8 cellular contexts compared by ENCODE assay signal in genomic region chr15:66498501-66499386, GRCh38. TPM values are rescaled to one million over a fixed set of nuclear protein-coding genes. Genes with fewer than 3 reads are reported as not detected.
DNase-seq lines count a peak whose midpoint lies in the region; ATAC-seq, FAIRE-seq and TF ChIP-seq lines count a peak whose summit lies in the region.

No MANE protein-coding gene starts in this region.

- H2AFZ ChIP-seq in HCT116 (ENCODE audit: low read depth, low read length, poor library complexity, severe bottlenecking) = no peak overlapping the region

- TF ChIP-seq EP300 in stomach (IDR thresholded peaks at IDR 0.05) = no peak

- peak overlapping the region; percentile 93; the same call in 1 of the 2 replicates for H3K27ac ChIP-seq in C4-2B
- peak overlapping the region; percentile 46 for H3K27ac ChIP-seq in HCT116 (ENCODE audit: low read depth, low read length)
- peak overlapping the region; percentile 36 to 92 (median 90) for H3K27ac ChIP-seq in stomach
- peak overlapping the region in 1 of 2 donors; percentile 40 for H3K27ac ChIP-seq in small intestine (ENCODE audit: low read depth in 1 of 2, low read length in 1 of 2)

- H3K9me3 ChIP-seq in HCT116 (ENCODE audit: control insufficient read depth in 1 of 2, insufficient read depth in 1 of 2, low read depth in 1 of 2, low read length in 2 of 2) = no peaks in the 10 kb centered on the region
- no peaks in the 10 kb centered on the region for H3K9me3 ChIP-seq in stomach
- H3K9me3 ChIP-seq in small intestine (ENCODE audit: control insufficient read depth, low read depth) = no peaks in the 10 kb centered on the region

- H3K9ac ChIP-seq in HCT116 (ENCODE audit: low read length) = peak overlapping the region; percentile 94

- TF ChIP-seq CTCF in C4-2B (conservative IDR thresholded peaks at IDR 0.05) (peak; percentile 2), HCT116 (IDR thresholded peaks at IDR 0.05 in 2 of 3, conservative IDR thresholded peaks at IDR 0.05 in 1 of 3; ENCODE audit: borderline replicate concordance in 1 of 3, insufficient read depth in 1 of 3, low read depth in 2 of 3, low read length in 2 of 3) (peak in 1 of 3 experiments; percentile 44; a peak in 2 of 6 replicates), fibroblast of pulmonary artery (IDR thresholded peaks at IDR 0.05; ENCODE audit: low read length, missing control alignments) (peak; percentile 37), stomach (IDR thresholded peaks at IDR 0.05) (peak in 1 of 7 experiments; percentile 24)

- CTCF ChIA-PET in HCT116 (lab: Charles Lee) = interaction anchor here (0.7 to 3.5 kb wide), 14 partner anchors 9 to 903 kb away, joined by 3 to 27 read pairs (median 3); partner anchors contain the start of gene MAP2K1

- TF ChIP-seq RAD21 in HCT116 (IDR thresholded peaks at IDR 0.05; ENCODE audit: low read depth) = peak; percentile 33

- no peak; the same call in 1 of the 2 replicates for ATAC-seq in HCT116

- no peak for DNase-seq in HCT116 (ENCODE audit: low read depth, low spot score)
- DNase-seq in fibroblast of pulmonary artery (ENCODE audit: low read depth) = peak; percentile 69
- DNase-seq in stomach = no peak
- DNase-seq in small intestine = no peak
- DNase-seq in NCI-H2107 (lab: John Stamatoyannopoulos, UW) = no peak
- no peak for DNase-seq in DMS79 (lab: John Stamatoyannopoulos, UW)

- H3K4me1 ChIP-seq in HCT116 (ENCODE audit: control insufficient read depth in 1 of 2, insufficient read depth in 2 of 2, low read length in 2 of 2) (peaks cover 7 to 38% of the 10 kb centered on the region in 2 experiments; a peak in 3 of 4 replicates), stomach (peaks cover 23 to 91% (median 50%) of the 10 kb centered on the region in 4 donors), small intestine (ENCODE audit: control insufficient read depth in 2 of 2, insufficient read depth in 1 of 2, low read depth in 1 of 2, low read length in 1 of 2) (peaks cover 0 to 6% of the 10 kb centered on the region in 2 donors)

- no peak for TF ChIP-seq POLR2A in HCT116 (IDR thresholded peaks at IDR 0.05; ENCODE audit: borderline replicate concordance, extremely low read depth, insufficient read depth, insufficient read length)
- no peak for TF ChIP-seq POLR2A in stomach (IDR thresholded peaks at IDR 0.05)

- no peaks in the 10 kb centered on the region for H3K9me2 ChIP-seq in HCT116 (ENCODE audit: insufficient read depth)

- no TSS peak for BruUV-seq in HCT116 (replicated peaks; lab: Mats Ljungman, UMichigan)

- intact Hi-C loops in HCT116 (cut with micrococcal nuclease) (loop anchor here (1.0 to 5.0 kb wide), 3 partner anchors 112 to 246 kb away; partner anchors contain the start of genes MAP2K1, MEGF11 and TIPIN), stomach (cut with DNase I; ENCODE audit: low total_unique reads) (loop anchor here (5.0 kb wide), 1 partner anchor 111 kb away; the partner anchor contains the start of gene MAP2K1)

- RAD21 ChIA-PET in HCT116 (lab: Charles Lee; ENCODE audit: low non-redundant PET in 1 of 2, low total read pairs in 2 of 2, uncharacterized antibody in 2 of 2, unreplicated experiment in 2 of 2) = no interaction called here

- H3K27me3 ChIP-seq in HCT116 (ENCODE audit: insufficient read depth, low read length) (no peaks in the 10 kb centered on the region), stomach (no peaks in the 10 kb centered on the region), small intestine (ENCODE audit: control insufficient read depth in 2 of 2, insufficient read depth in 2 of 2, low read length in 2 of 2) (no peaks in the 10 kb centered on the region)

- H3K36me3 ChIP-seq in HCT116 (ENCODE audit: control insufficient read depth in 1 of 2, insufficient read depth in 2 of 2, low read length in 2 of 2) = peaks cover 60 to 73% of the 10 kb centered on the region in 2 experiments
- H3K36me3 ChIP-seq in stomach = peaks cover 45 to 75% (median 75%) of the 10 kb centered on the region in 4 donors
- H3K36me3 ChIP-seq in small intestine (ENCODE audit: control insufficient read depth in 2 of 2, insufficient read depth in 2 of 2, low read length in 2 of 2) = peaks cover 2 to 5% of the 10 kb centered on the region in 2 donors

- H3K4me3 ChIP-seq in HCT116 (replicated peaks in 1 of 2; ENCODE audit: low read depth in 1 of 2, low read length in 2 of 2) (no peak overlapping the region), fibroblast of pulmonary artery (replicated peaks; ENCODE audit: low read depth, low read length) (no peak overlapping the region), stomach (no peak overlapping the region), small intestine (ENCODE audit: low read depth in 1 of 2, low read length in 2 of 2) (no peak overlapping the region)

- H3K79me2 ChIP-seq in HCT116 (ENCODE audit: insufficient read depth, low read length) = peaks cover 78% of the 10 kb centered on the region

- H4K20me1 ChIP-seq in HCT116 (ENCODE audit: insufficient read depth) = peaks cover 44% of the 10 kb centered on the region; the same call in 1 of the 2 replicates

- FAIRE-seq in TTC549 (lab: Jason Lieb, UNC) (peak; percentile 22), small intestine (lab: Jason Lieb, UNC) (no peak)

- 0 out of 2 replicates have a peak overlapping the region, but pooled peaks have one; percentile 85 for H3K4me2 ChIP-seq in HCT116 (ENCODE audit: low read length)

- POLR2A ChIA-PET in HCT116 (lab: Charles Lee) = interaction anchor here (0.6 to 2.9 kb wide), 2 partner anchors 18 to 112 kb away, joined by 3 to 12 read pairs; partner anchors contain the start of gene MAP2K1

- WGBS in stomach, 5 donors = 28 to 50% (median 45%) methylated on average over 3 of the region's 3 CpGs
- WGBS in small intestine, 3 donors = 49 to 62% (median 58%) methylated on average over 3 of the region's 3 CpGs

TF ChIP-seq in HCT116, 20 proteins besides CTCF, POLR2A, EP300 and RAD21:
- TF ChIP-seq ZNF274 (IDR thresholded peaks at IDR 0.05; ENCODE audit: low read depth, low read length) = no peak
- TF ChIP-seq EZH2 (IDR thresholded peaks at IDR 0.05) = no peak
- TF ChIP-seq JUND (IDR thresholded peaks at IDR 0.05) = no peak
- TF ChIP-seq EGR1 (IDR thresholded peaks at IDR 0.05; ENCODE audit: low read depth) = no peak; the same call in 1 of the 2 replicates
- TF ChIP-seq POLR2AphosphoS5 (IDR thresholded peaks at IDR 0.05; ENCODE audit: low read depth, low read length) = peak; percentile 63

RNA-seq across cellular contexts. Expression of gene SNAPC5, which starts 1.2 kb away (rescaled TPM):
- 28.3 TPM for total RNA-seq in HCT116 (2021; ENCODE audit: unreplicated experiment)
- polyA plus RNA-seq in HCT116 (2012) = 25.5 and 28.1 TPM in 2 replicates
- 10 to 100 TPM in 2 of 5 donors, 1 to 10 TPM in 3; 2.3 to 18.2 (median 9.8) TPM for total RNA-seq in stomach
- polyA plus RNA-seq in stomach = 10 to 100 TPM; 25.9 to 49.0 (median 31.6) TPM
- polyA plus RNA-seq in small intestine = 10 to 100 TPM; 19.7 to 28.5 (median 23.7) TPM

RNA-seq across cellular contexts. Expression of gene RPL4, which starts 5.9 kb away (rescaled TPM):
- total RNA-seq in HCT116 (2021; ENCODE audit: unreplicated experiment) (3,818 TPM), stomach (1,000 to 10,000 TPM in 4 of 5 donors, 100 to 1,000 TPM in 1; 994 to 3,031 (median 2,276) TPM)
- polyA plus RNA-seq in HCT116 (2012) = 5,600 and 5,800 TPM in 2 replicates
- polyA plus RNA-seq in stomach (1,000 to 10,000 TPM; 2,383 to 4,395 (median 2,638) TPM), small intestine (1,000 to 10,000 TPM in 2 of 3 donors, 100 to 1,000 TPM in 1; 708 to 2,664 (median 1,742) TPM)

RNA-seq across cellular contexts. Expression of gene ZWILCH, which starts 6.4 kb away (rescaled TPM):
- total RNA-seq in HCT116 (2021; ENCODE audit: unreplicated experiment) (25.8 TPM), stomach (10 to 100 TPM in 2 of 5 donors, 1 to 10 TPM in 2, under 1 TPM in 1; 0.89 to 46.7 (median 9.9) TPM)
- 8.7 and 9.8 TPM in 2 replicates for polyA plus RNA-seq in HCT116 (2012)
- polyA plus RNA-seq in stomach (1 to 10 TPM; 3.5 to 5.6 (median 4.2) TPM), small intestine (10 to 100 TPM in 1 of 3 donors, 1 to 10 TPM in 2; 2.5 to 10.7 (median 6.2) TPM)
